ENCODE assay signal across 8 cellular contexts in genomic region chr17:77247048-77247541, GRCh38.
DNase-seq lines count a peak whose midpoint lies in the region; ATAC-seq and TF ChIP-seq lines count a peak whose summit lies in the region.

No MANE protein-coding gene starts in this region.

- H3K9me3 ChIP-seq in H9 (ENCODE audit: control insufficient read depth, low read depth, low read length) (no peaks in the 10 kb centered on the region), T-helper 17 cell (ENCODE audit: control insufficient read depth, low read length, poor library complexity, severe bottlenecking) (no peaks in the 10 kb centered on the region), right atrium auricular region (no peaks in the 10 kb centered on the region), prostate gland (no peaks in the 10 kb centered on the region)

- peak; percentile 99 for TF ChIP-seq CTCF in H9 (conservative IDR thresholded peaks at IDR 0.05)
- peak; percentile 95 to 100 for TF ChIP-seq CTCF in right atrium auricular region (IDR thresholded peaks at IDR 0.05)
- peak; percentile 96 to 99 (median 98) for TF ChIP-seq CTCF in prostate gland (IDR thresholded peaks at IDR 0.05)

- H3K27me3 Mint-ChIP-seq in H9 (ENCODE audit: low read depth), result peaks cover 25% of the 10 kb centered on the region
- H3K27me3 Mint-ChIP-seq in T-helper 17 cell, result peaks cover 22% of the 10 kb centered on the region

- no peak overlapping the region for H2AK5ac ChIP-seq in H9 (ENCODE audit: insufficient read length, low read length)

- H3K4ac ChIP-seq in H9 (ENCODE audit: low read depth, low read length), result no peak overlapping the region

- H4K8ac ChIP-seq in H9 (replicated peaks; ENCODE audit: insufficient read length, low read depth, low read length), result no peak overlapping the region

- no peak overlapping the region for H2BK15ac ChIP-seq in H9 (ENCODE audit: low read depth, low read length)

- TF ChIP-seq POLR2A in prostate gland (IDR thresholded peaks at IDR 0.05), result no peak

- H3K27ac Mint-ChIP-seq in H9 (no peak overlapping the region), T-helper 17 cell (no peak overlapping the region)

- H3K23ac ChIP-seq in H9 (ENCODE audit: insufficient read length, low read depth, low read length), result no peak overlapping the region

- peaks cover 4 to 9% of the 10 kb centered on the region in 2 experiments for H3K4me1 Mint-ChIP-seq in H9
- peaks cover 6% of the 10 kb centered on the region for H3K4me1 Mint-ChIP-seq in T-helper 17 cell

- H3K23me2 ChIP-seq in H9 (ENCODE audit: insufficient read length, low read depth, low read length, poor library complexity, severe bottlenecking), result peaks cover 3% of the 10 kb centered on the region

- intact Hi-C loops in prostate gland (cut with DNase I), result loop anchor here (2.0 to 5.0 kb wide), 2 partner anchors 40 to 160 kb away; no protein-coding TSS in a partner anchor

- H3K4me3 ChIP-seq in right atrium auricular region (peak overlapping the region; percentile 44 to 67), prostate gland (peak overlapping the region; percentile 50 to 51)

- ATAC-seq in T-helper 17 cell, result peak; percentile 98

- no peaks in the 10 kb centered on the region for H3K79me2 ChIP-seq in H9 (ENCODE audit: insufficient read depth, low read length)

- H3K4me1 ChIP-seq in H9 (ENCODE audit: insufficient read depth, low read length) (no peaks in the 10 kb centered on the region), right atrium auricular region (peaks cover 0 to 14% of the 10 kb centered on the region in 2 donors), prostate gland (replicated peaks) (peaks cover 3% of the 10 kb centered on the region)

- H3K14ac ChIP-seq in H9 (ENCODE audit: insufficient read depth, low read length), result no peak overlapping the region

- H4K20me1 ChIP-seq in H9 (ENCODE audit: control insufficient read depth, insufficient read depth, insufficient read length), result no peaks in the 10 kb centered on the region

- WGBS in H9 (ENCODE audit: extremely low coverage, insufficient read length, low lambda C conversion rate), result no CpG with 5 or more reads among the region's 51 CpGs
- under 1% methylated on average over 48 of the region's 51 CpGs for WGBS in prostate gland

- H3K27me3 ChIP-seq in H9 (ENCODE audit: insufficient read depth, low read length) (no peaks in the 10 kb centered on the region; the same call in 1 of the 2 replicates), right atrium auricular region (no peaks in the 10 kb centered on the region), prostate gland (replicated peaks; ENCODE audit: insufficient read depth) (no peaks in the 10 kb centered on the region)

- peaks cover 0 to 5% of the 10 kb centered on the region in 2 experiments; a peak in 1 of 5 replicates for H3K9me3 Mint-ChIP-seq in H9

- H3K9ac ChIP-seq in H9 (ENCODE audit: extremely low read depth, insufficient read length, low read length), result no peak overlapping the region

- peak; percentile 39 for DNase-seq in COLO829 (ENCODE audit: low spot score)
- peak; percentile 93 for DNase-seq in H9
- peak; percentile 68 for DNase-seq in NCI-H146 treated with DMSO at 0.1 percent for 48 hours (lab: John Stamatoyannopoulos, UW; ENCODE audit: unreplicated experiment)
- peak; percentile 76 to 89 (median 84) for DNase-seq in T-helper 17 cell
- DNase-seq in amniotic epithelial cell (ENCODE audit: low read depth), result peak; percentile 41
- DNase-seq in right atrium auricular region (ENCODE audit: low spot score), result peak; percentile 72
- DNase-seq in prostate gland (ENCODE audit: low spot score), result peak; percentile 72
- DNase-seq in ureter (ENCODE audit: low spot score), result peak; percentile 80

- H3K18ac ChIP-seq in H9 (ENCODE audit: insufficient read length, low read depth, low read length), result no peak overlapping the region

- H2BK12ac ChIP-seq in H9 (ENCODE audit: insufficient read length, low read depth, low read length), result no peak overlapping the region

- no peaks in the 10 kb centered on the region for H3K79me1 ChIP-seq in H9 (ENCODE audit: insufficient read depth, low read depth, low read length, poor library complexity, severe bottlenecking)

- no peaks in the 10 kb centered on the region for H3K36me3 ChIP-seq in right atrium auricular region
- no peaks in the 10 kb centered on the region for H3K36me3 ChIP-seq in prostate gland

- no peak overlapping the region for H3T11ph ChIP-seq in H9 (ENCODE audit: low read length)

- H3K27ac ChIP-seq in H9 (ENCODE audit: insufficient read length, low read depth, low read length), result no peak overlapping the region
- H3K27ac ChIP-seq in right atrium auricular region, result peak overlapping the region in 1 of 2 donors; percentile 75
- peak overlapping the region; percentile 16 to 51 for H3K27ac ChIP-seq in prostate gland

- H4K91ac ChIP-seq in H9 (ENCODE audit: insufficient read length, low read depth, low read length), result no peak overlapping the region

- H3K4me2 ChIP-seq in H9 (ENCODE audit: insufficient read depth, insufficient read length, low read length), result peak overlapping the region; percentile 20

- H2BK120ac ChIP-seq in H9 (ENCODE audit: low read depth, low read length, poor library complexity, severe bottlenecking), result no peak overlapping the region

- H3K4me3 Mint-ChIP-seq in H9, result peak overlapping the region; percentile 60 to 79
- peak overlapping the region; percentile 76 for H3K4me3 Mint-ChIP-seq in T-helper 17 cell

- no peak overlapping the region for H4K5ac ChIP-seq in H9 (ENCODE audit: insufficient read length, low read depth, low read length)

- no peak overlapping the region for H2BK20ac ChIP-seq in H9 (ENCODE audit: low read depth, low read length, poor library complexity, severe bottlenecking)

- no peak overlapping the region for H3K56ac ChIP-seq in H9 (ENCODE audit: insufficient read length, low read depth, low read length)

- no peaks in the 10 kb centered on the region for H3K36me3 Mint-ChIP-seq in H9 (ENCODE audit: insufficient read depth in 1 of 3, low read depth in 3 of 3)
- peaks cover 2% of the 10 kb centered on the region for H3K36me3 Mint-ChIP-seq in T-helper 17 cell (ENCODE audit: low read depth)

- H2BK5ac ChIP-seq in H9 (ENCODE audit: insufficient read length, low read length), result no peak overlapping the region

- no peak overlapping the region for H2AFZ ChIP-seq in H9 (ENCODE audit: low read length)

Comparison
In these comparisons a context has a peak if more than half of its experiments do, and no peak if none do; other contexts are left out.
1. DNase-seq: peak in every context shown above with its lines; median percentile 93 in H9; 84 in T-helper 17 cell; 80 in ureter; 72 in right atrium auricular region; 72 in prostate gland; 68 in NCI-H146 treated with DMSO at 0.1 percent for 48 hours; 41 in amniotic epithelial cell; 39 in COLO829.